Comparison of ENCODE assay signal across 7 cellular contexts in genomic region chr12:113098428-113099028, GRCh38. TPM values are rescaled to one million over a fixed set of nuclear protein-coding genes. Genes with fewer than 3 reads are reported as not detected.
DNase-seq lines count a peak whose midpoint lies in the region; TF ChIP-seq lines count a peak whose summit lies in the region.

No MANE protein-coding gene starts in this region.

- no peaks in the 10 kb centered on the region for H3K9me3 ChIP-seq in transverse colon

- peaks cover 18% of the 10 kb centered on the region for H3K27me3 Mint-ChIP-seq in osteocyte (ENCODE audit: unreplicated experiment)

- peak; percentile 71 for DNase-seq in Jurkat, Clone E6-1 (ENCODE audit: low read depth, low spot score)
- peak; percentile 88 for DNase-seq in RKO (ENCODE audit: low spot score)
- peak; percentile 86 for DNase-seq in activated effector memory CD4-positive, alpha-beta T cell treated with anti-CD3 and anti-CD28 coated beads, Interleukin-2, amount 50 U/mL, for 16 hours
- peak; percentile 15 for DNase-seq in foreskin melanocyte
- DNase-seq in osteocyte (ENCODE audit: extremely low spot score, unreplicated experiment) = no peak
- peak; percentile 82 for DNase-seq in transverse colon

- in situ Hi-C loops in transverse colon (cut with MboI; ENCODE audit: low pct_ligation_motif_present in 1 of 4, low pct_unique_long_range_greater_than_20kb in 1 of 4, low sequenced_read_pairs in 3 of 4) = loop anchor here in 1 of 4 donors (10.0 kb wide), 1 partner anchor 54 kb away; no protein-coding TSS in a partner anchor

- H3K4me1 Mint-ChIP-seq in osteocyte (ENCODE audit: unreplicated experiment) = peaks cover 3% of the 10 kb centered on the region

- WGBS in transverse colon (ENCODE audit: low coverage in 1 of 2), 2 donors = 25 to 80% methylated on average over 1 to 15 of the region's 15 CpGs

- TF ChIP-seq POLR2A in transverse colon (IDR thresholded peaks at IDR 0.05) = no peak

- no peaks in the 10 kb centered on the region for H3K9me3 Mint-ChIP-seq in osteocyte (ENCODE audit: unreplicated experiment)

- H3K27ac Mint-ChIP-seq in osteocyte (ENCODE audit: unreplicated experiment) = no peak overlapping the region

- H3K4me3 Mint-ChIP-seq in osteocyte (ENCODE audit: unreplicated experiment) = no peak overlapping the region

- intact Hi-C loops in transverse colon (cut with DNase I; ENCODE audit: low total_unique reads) = no loop called here

- peaks cover 4 to 9% (median 8%) of the 10 kb centered on the region in 4 donors for H3K4me1 ChIP-seq in transverse colon

- H3K27me3 ChIP-seq in transverse colon = peaks cover 5% of the 10 kb centered on the region

- TF ChIP-seq EP300 in transverse colon (IDR thresholded peaks at IDR 0.05; ENCODE audit: low read depth) = no peak

- no peak overlapping the region for H3K4me3 ChIP-seq in Jurkat, Clone E6-1 (ENCODE audit: low read length)
- no peak overlapping the region for H3K4me3 ChIP-seq in transverse colon

- H3K27ac ChIP-seq in transverse colon = no peak overlapping the region

- H3K36me3 ChIP-seq in transverse colon = no peaks in the 10 kb centered on the region

- TF ChIP-seq CTCF in GM12873 (IDR thresholded peaks at IDR 0.05; ENCODE audit: insufficient read depth, low read depth, low read length, missing control alignments) (peak; percentile 99), osteocyte (IDR thresholded peaks at IDR 0.05) (peak; percentile 71), transverse colon (IDR thresholded peaks at IDR 0.05) (peak; percentile 63 to 90 (median 78))

- no peaks in the 10 kb centered on the region for H3K36me3 Mint-ChIP-seq in osteocyte (ENCODE audit: unreplicated experiment)

RNA-seq across cellular contexts. Expression of gene RASAL1, which starts 37.0 kb away (rescaled TPM):
- 16.6 TPM for polyA plus RNA-seq in Jurkat, Clone E6-1 (2012; ENCODE audit: insufficient read depth, insufficient read length)
- not detected in 2 replicates for total RNA-seq in osteocyte
- 10 to 100 TPM in 1 of 4 donors, 1 to 10 TPM in 3; 1.9 to 38.2 (median 4.9) TPM for total RNA-seq in transverse colon

RNA-seq across cellular contexts. Expression of gene DTX1, which starts 42.0 kb away (rescaled TPM):
- polyA plus RNA-seq in Jurkat, Clone E6-1 (2012; ENCODE audit: insufficient read depth, insufficient read length) = 80.1 TPM
- total RNA-seq in osteocyte = not detected in 2 replicates
- total RNA-seq in transverse colon = 1 to 10 TPM in 3 of 4 donors, under 1 TPM in 1; 1.00 to 4.3 (median 3.0) TPM

RNA-seq across cellular contexts. Expression of gene CFAP73, which starts 51.0 kb away (rescaled TPM):
- polyA plus RNA-seq in Jurkat, Clone E6-1 (2012; ENCODE audit: insufficient read depth, insufficient read length) = 2.5 TPM
- total RNA-seq in osteocyte = not detected in 2 replicates
- not detected for total RNA-seq in transverse colon
